ENCODE assay signal across 1 cellular context in the genomic region with DNA sequence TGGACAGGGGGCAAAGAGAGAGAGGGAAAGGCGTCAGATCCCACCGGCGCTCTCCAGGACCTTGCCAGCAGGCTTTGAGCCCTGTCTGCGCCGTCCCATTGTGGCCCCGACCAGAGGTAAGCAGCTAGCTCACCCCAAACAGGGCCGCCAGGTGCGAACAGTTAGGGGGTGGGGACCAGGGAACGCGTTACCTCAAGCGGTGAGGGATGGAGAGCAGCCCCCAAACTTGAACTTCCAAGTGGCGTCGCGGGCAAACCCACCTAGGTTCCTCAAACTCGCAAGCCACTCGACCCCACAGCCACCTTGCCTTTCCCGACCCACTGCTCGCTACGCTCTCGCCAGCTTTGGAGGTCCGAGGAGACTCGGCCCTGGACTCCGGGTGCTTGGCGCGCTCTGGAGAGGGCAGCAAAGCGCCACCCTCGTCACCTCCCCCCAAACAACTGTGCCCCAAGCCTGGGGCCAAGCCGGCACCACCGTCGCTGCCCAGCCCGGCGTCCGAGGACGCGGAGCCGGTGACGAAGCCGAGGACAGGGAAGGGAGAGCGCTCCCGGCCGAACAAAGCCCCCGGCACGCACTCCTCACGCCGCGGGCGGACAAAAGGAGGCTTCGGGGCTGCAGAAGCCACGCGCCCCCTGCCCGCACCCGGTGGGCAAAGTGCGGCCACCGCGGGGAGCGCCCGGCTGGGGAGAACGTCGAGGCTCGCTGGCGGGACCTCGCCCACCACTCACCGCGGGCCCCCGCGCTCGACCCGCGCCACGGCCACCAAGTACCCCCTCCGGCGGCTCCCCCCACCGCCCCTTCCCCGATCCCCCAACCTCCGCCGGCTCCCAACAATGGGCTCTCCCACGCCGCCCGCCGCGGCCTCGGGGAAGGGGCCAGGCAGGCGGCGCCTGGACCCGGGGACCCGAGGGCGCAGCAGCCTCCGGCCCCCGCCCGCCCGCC.
TF ChIP-seq lines count a peak whose summit lies in the region.

No MANE protein-coding gene starts in this region.

TF ChIP-seq in endothelial cell of umbilical vein, 7 proteins besides CTCF, POLR2A, EP300 and RAD21:
- TF ChIP-seq JUN (IDR thresholded peaks at IDR 0.05; ENCODE audit: borderline replicate concordance, insufficient read depth, insufficient read length, low read depth) (no peak), POLR2AphosphoS5 (IDR thresholded peaks at IDR 0.05; ENCODE audit: insufficient read depth, low read depth, low read length) (no peak), GATA2 (IDR thresholded peaks at IDR 0.05; ENCODE audit: insufficient read depth, insufficient read length, low read depth, low read length) (no peak), EZH2 (IDR thresholded peaks at IDR 0.05; ENCODE audit: borderline replicate concordance, low read depth, low read length, severe bottlenecking) (no peak), MYC (IDR thresholded peaks at IDR 0.05; ENCODE audit: low read depth, low read length) (no peak), FOS (IDR thresholded peaks at IDR 0.05; ENCODE audit: borderline replicate concordance, insufficient read depth, low read length) (no peak)
- TF ChIP-seq, protein P1, sequence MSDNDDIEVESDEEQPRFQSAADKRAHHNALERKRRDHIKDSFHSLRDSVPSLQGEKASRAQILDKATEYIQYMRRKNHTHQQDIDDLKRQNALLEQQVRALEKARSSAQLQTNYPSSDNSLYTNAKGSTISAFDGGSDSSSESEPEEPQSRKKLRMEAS (IDR thresholded peaks at IDR 0.05; ENCODE audit: insufficient read depth, insufficient read length) = no peak
